8 cellular contexts compared by ENCODE assay signal in the genomic region with DNA sequence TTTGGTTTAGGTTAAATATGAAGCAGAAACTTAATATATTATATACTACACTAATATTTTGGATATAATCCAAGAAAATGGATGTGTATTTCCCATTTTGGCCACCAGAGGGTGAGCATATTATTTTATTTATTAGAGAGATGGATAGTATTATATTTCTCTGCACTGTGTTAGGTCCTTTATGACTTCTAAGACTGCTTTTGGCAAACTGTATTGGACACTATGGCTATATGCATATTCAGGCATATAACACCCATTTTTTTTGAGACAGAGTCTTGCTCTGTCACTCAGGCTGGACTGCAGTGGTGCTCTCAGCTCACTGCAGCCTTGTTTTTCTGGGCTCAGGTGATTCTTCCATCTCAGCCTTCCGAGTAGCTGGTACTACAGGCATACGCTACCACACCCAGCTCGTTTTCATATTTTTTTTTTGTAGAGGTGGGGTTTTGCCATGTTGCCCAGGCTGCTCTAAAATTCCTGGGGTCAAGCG. TPM values are rescaled to one million over a fixed set of nuclear protein-coding genes. Genes with fewer than 3 reads are reported as not detected.
DNase-seq lines count a peak whose midpoint lies in the region; ATAC-seq and TF ChIP-seq lines count a peak whose summit lies in the region.

No MANE protein-coding gene starts in this region.

- POLR2A ChIA-PET in CD4-positive, alpha-beta memory T cell (lab: Charles Lee; ENCODE audit: partially characterized antibody): interaction anchor here (0.8 kb wide), 1 partner anchor 18 kb away, joined by 5 read pairs; a partner anchor contains a TSS
- POLR2A ChIA-PET in HCT116 (lab: Charles Lee): no interaction called here
- POLR2A ChIA-PET in activated CD4-positive, alpha-beta T cell treated with anti-CD3 and anti-CD28 coated beads for 36 hours (lab: Charles Lee): no interaction called here

- no peaks in the 10 kb centered on the region for H4K20me1 ChIP-seq in HCT116 (ENCODE audit: insufficient read depth)
- no peaks in the 10 kb centered on the region for H4K20me1 ChIP-seq in smooth muscle cell (ENCODE audit: low read depth)

- RAD21 ChIA-PET in HCT116 (lab: Charles Lee; ENCODE audit: low non-redundant PET in 1 of 2, low total read pairs in 2 of 2, uncharacterized antibody in 2 of 2, unreplicated experiment in 2 of 2): no interaction called here

- H3K4me2 ChIP-seq in HCT116 (ENCODE audit: low read length): no peak overlapping the region
- no peak overlapping the region for H3K4me2 ChIP-seq in smooth muscle cell

- H2AFZ ChIP-seq in HCT116 (ENCODE audit: low read depth, low read length, poor library complexity, severe bottlenecking): no peak overlapping the region
- H2AFZ ChIP-seq in smooth muscle cell (ENCODE audit: low read depth): no peak overlapping the region

- H3K27ac Mint-ChIP-seq in CD4-positive, alpha-beta memory T cell: no peak overlapping the region
- no peak overlapping the region for H3K27ac Mint-ChIP-seq in activated CD4-positive, alpha-beta T cell treated with anti-CD3 and anti-CD28 coated beads for 36 hours

- ATAC-seq in HCT116: peak; percentile 55; the same call in 1 of the 2 replicates
- no peak for ATAC-seq in GM19467 (IDR thresholded peaks at IDR 0.05; ENCODE audit: unreplicated experiment)
- ATAC-seq in activated CD4-positive, alpha-beta T cell treated with anti-CD3 and anti-CD28 coated beads for 36 hours: no peak

- H3K27me3 ChIP-seq in CD4-positive, alpha-beta memory T cell (ENCODE audit: insufficient read depth, low read length): no peaks in the 10 kb centered on the region
- H3K27me3 ChIP-seq in HCT116 (ENCODE audit: insufficient read depth, low read length) (no peaks in the 10 kb centered on the region), smooth muscle cell (ENCODE audit: low read depth) (no peaks in the 10 kb centered on the region)

- TF ChIP-seq CTCF in HCT116 (IDR thresholded peaks at IDR 0.05 in 2 of 3, conservative IDR thresholded peaks at IDR 0.05 in 1 of 3; ENCODE audit: borderline replicate concordance in 1 of 3, insufficient read depth in 1 of 3, low read depth in 2 of 3, low read length in 2 of 3) (peak; percentile 40 to 55 (median 49); a peak in 5 of 6 replicates), smooth muscle cell (IDR thresholded peaks at IDR 0.05; ENCODE audit: borderline replicate concordance, insufficient read depth, poor library complexity, severe bottlenecking) (peak; percentile 81)

- WGBS in smooth muscle cell (ENCODE audit: low lambda C conversion rate): 67% methylated on average over 4 of the region's 4 CpGs

- TF ChIP-seq POLR2A in HCT116 (IDR thresholded peaks at IDR 0.05; ENCODE audit: borderline replicate concordance, extremely low read depth, insufficient read depth, insufficient read length): no peak

- BruUV-seq in HCT116 (replicated peaks; lab: Mats Ljungman, UMichigan): no TSS peak

- H3K36me3 ChIP-seq in CD4-positive, alpha-beta memory T cell (ENCODE audit: insufficient read depth, low read length): no peaks in the 10 kb centered on the region
- H3K36me3 ChIP-seq in HCT116 (ENCODE audit: control insufficient read depth in 1 of 2, insufficient read depth in 2 of 2, low read length in 2 of 2) (no peaks in the 10 kb centered on the region), smooth muscle cell (ENCODE audit: low read depth) (no peaks in the 10 kb centered on the region)

- H3K36me3 Mint-ChIP-seq in CD4-positive, alpha-beta memory T cell: peaks cover 0 to 7% of the 10 kb centered on the region in 2 donors
- no peaks in the 10 kb centered on the region for H3K36me3 Mint-ChIP-seq in activated CD4-positive, alpha-beta T cell treated with anti-CD3 and anti-CD28 coated beads for 36 hours (ENCODE audit: low read depth)

- H3K9me3 Mint-ChIP-seq in CD4-positive, alpha-beta memory T cell: no peaks in the 10 kb centered on the region
- H3K9me3 Mint-ChIP-seq in activated CD4-positive, alpha-beta T cell treated with anti-CD3 and anti-CD28 coated beads for 36 hours (ENCODE audit: low read depth): no peaks in the 10 kb centered on the region

- H3K27ac ChIP-seq in CD4-positive, alpha-beta memory T cell (ENCODE audit: low read depth, low read length): no peak overlapping the region
- no peak overlapping the region for H3K27ac ChIP-seq in HCT116 (ENCODE audit: low read depth, low read length)
- H3K27ac ChIP-seq in smooth muscle cell (ENCODE audit: low read depth): no peak overlapping the region

- in situ Hi-C loops in SK-MEL-5 (cut with HindIII; ENCODE audit: low pct_unique_long_range_greater_than_20kb, low sequenced_read_pairs): no loop called here

- TF ChIP-seq RAD21 in HCT116 (IDR thresholded peaks at IDR 0.05; ENCODE audit: low read depth): peak; percentile 59

- no peaks in the 10 kb centered on the region for H3K4me1 ChIP-seq in CD4-positive, alpha-beta memory T cell (ENCODE audit: insufficient read depth, low read length)
- H3K4me1 ChIP-seq in HCT116 (ENCODE audit: control insufficient read depth in 1 of 2, insufficient read depth in 2 of 2, low read length in 2 of 2) (no peaks in the 10 kb centered on the region), smooth muscle cell (ENCODE audit: low read depth) (peaks cover 8% of the 10 kb centered on the region)

- no peaks in the 10 kb centered on the region for H3K9me2 ChIP-seq in HCT116 (ENCODE audit: insufficient read depth)

- CTCF ChIA-PET in CD4-positive, alpha-beta memory T cell (lab: Charles Lee; ENCODE audit: partially characterized antibody): interaction anchor here (0.7 to 2.3 kb wide), 13 partner anchors 8 to 671 kb away, joined by 3 to 15 read pairs (median 5); no protein-coding TSS in a partner anchor
- CTCF ChIA-PET in HCT116 (lab: Charles Lee): interaction anchor here (0.6 to 1.7 kb wide), 5 partner anchors 8 to 671 kb away, joined by 3 to 8 read pairs (median 4); no protein-coding TSS in a partner anchor
- CTCF ChIA-PET in activated CD4-positive, alpha-beta T cell treated with anti-CD3 and anti-CD28 coated beads for 36 hours (lab: Charles Lee): interaction anchor here (0.5 to 1.7 kb wide), 7 partner anchors 15 to 671 kb away, joined by 3 to 9 read pairs (median 5); a partner anchor contains a TSS

- peak in 4 of 5 donors; percentile 11 to 40 (median 30) for DNase-seq in CD4-positive, alpha-beta memory T cell
- DNase-seq in HCT116 (ENCODE audit: low read depth, low spot score) (peak; percentile 16), SK-MEL-5 (ENCODE audit: low read depth, low spot score) (peak; percentile 55), foreskin melanocyte (peak; percentile 28), smooth muscle cell (lab: John Stamatoyannopoulos, UW; ENCODE audit: unreplicated experiment) (no peak), NCI-H187 (lab: John Stamatoyannopoulos, UW) (no peak)
- no peak for DNase-seq in activated CD4-positive, alpha-beta T cell treated with anti-CD3 and anti-CD28 coated beads for 36 hours

- no peaks in the 10 kb centered on the region for H3K27me3 Mint-ChIP-seq in CD4-positive, alpha-beta memory T cell
- H3K27me3 Mint-ChIP-seq in activated CD4-positive, alpha-beta T cell treated with anti-CD3 and anti-CD28 coated beads for 36 hours: no peaks in the 10 kb centered on the region

- no peaks in the 10 kb centered on the region for H3F3A ChIP-seq in smooth muscle cell (ENCODE audit: low read depth)

- H3K4me3 ChIP-seq in CD4-positive, alpha-beta memory T cell (ENCODE audit: low read length in 2 of 2): no peak overlapping the region
- H3K4me3 ChIP-seq in HCT116 (replicated peaks in 1 of 2; ENCODE audit: low read depth in 1 of 2, low read length in 2 of 2) (no peak overlapping the region), smooth muscle cell (no peak overlapping the region)

- H3K9ac ChIP-seq in HCT116 (ENCODE audit: low read length): no peak overlapping the region
- no peak overlapping the region for H3K9ac ChIP-seq in smooth muscle cell (ENCODE audit: low read depth)

- intact Hi-C loops in CD4-positive, alpha-beta memory T cell (cut with micrococcal nuclease): loop anchor here (1.0 kb wide), 2 partner anchors 19 to 671 kb away; no protein-coding TSS in a partner anchor
- intact Hi-C loops in HCT116 (cut with micrococcal nuclease): no loop called here
- intact Hi-C loops in activated CD4-positive, alpha-beta T cell treated with anti-CD3 and anti-CD28 coated beads for 36 hours (cut with DNase I, micrococcal nuclease): loop anchor here (5.0 kb wide), 1 partner anchor 672 kb away; no protein-coding TSS in a partner anchor

- no peaks in the 10 kb centered on the region for H3K4me1 Mint-ChIP-seq in CD4-positive, alpha-beta memory T cell
- H3K4me1 Mint-ChIP-seq in activated CD4-positive, alpha-beta T cell treated with anti-CD3 and anti-CD28 coated beads for 36 hours: no peaks in the 10 kb centered on the region

- no peak overlapping the region for H3K4me3 Mint-ChIP-seq in CD4-positive, alpha-beta memory T cell
- no peak overlapping the region for H3K4me3 Mint-ChIP-seq in activated CD4-positive, alpha-beta T cell treated with anti-CD3 and anti-CD28 coated beads for 36 hours

- no peaks in the 10 kb centered on the region for H3K9me3 ChIP-seq in CD4-positive, alpha-beta memory T cell (ENCODE audit: control insufficient read depth in 1 of 2, low read length in 2 of 2)
- H3K9me3 ChIP-seq in HCT116 (ENCODE audit: control insufficient read depth in 1 of 2, insufficient read depth in 1 of 2, low read depth in 1 of 2, low read length in 2 of 2) (no peaks in the 10 kb centered on the region), smooth muscle cell (replicated peaks; ENCODE audit: low read depth) (no peaks in the 10 kb centered on the region)

- no peaks in the 10 kb centered on the region for H3K79me2 ChIP-seq in HCT116 (ENCODE audit: insufficient read depth, low read length)
- H3K79me2 ChIP-seq in smooth muscle cell (ENCODE audit: low read depth): no peaks in the 10 kb centered on the region

RNA-seq across cellular contexts. Expression of a gene that starts 17.8 kb away (rescaled TPM):
- total RNA-seq in CD4-positive, alpha-beta memory T cell: 10 to 100 TPM; 18.8 to 20.7 TPM
- 10 to 100 TPM; 32.5 to 48.3 TPM for polyA plus RNA-seq in CD4-positive, alpha-beta memory T cell
- total RNA-seq in HCT116 (2021; ENCODE audit: unreplicated experiment): 54.6 TPM
- 55.8 and 61.5 TPM in 2 replicates for polyA plus RNA-seq in HCT116 (2012)
- 79.5 and 79.8 TPM in 2 replicates for total RNA-seq in SK-MEL-5 (2014; rRNA removed; shearing (Covaris generic))
- polyA plus RNA-seq in SK-MEL-5 (2015; cell fraction: cytosol; rRNA removed): 64.9 and 71.8 TPM in 2 replicates
- polyA plus RNA-seq in SK-MEL-5 (2015; cell fraction: nucleus; rRNA removed): 20.0 and 22.5 TPM in 2 replicates
- 72.7 and 75.3 TPM in 2 replicates for total RNA-seq in smooth muscle cell
- 82.6 and 87.6 TPM in 2 replicates for polyA plus RNA-seq in smooth muscle cell
- total RNA-seq in activated CD4-positive, alpha-beta T cell treated with anti-CD3 and anti-CD28 coated beads for 36 hours: 10 to 100 TPM; 38.8 to 43.8 TPM

RNA-seq across cellular contexts. Expression of a gene that starts 52.1 kb away (rescaled TPM):
- total RNA-seq in CD4-positive, alpha-beta memory T cell: 10 to 100 TPM in 1 of 2 experiments, 1 to 10 TPM in 1; 9.8 to 15.1 TPM
- polyA plus RNA-seq in CD4-positive, alpha-beta memory T cell: 1 to 10 TPM; 4.3 to 6.2 TPM
- total RNA-seq in HCT116 (2021; ENCODE audit: unreplicated experiment) (6.0 TPM), smooth muscle cell (5.4 and 10.5 TPM in 2 replicates)
- 1.7 and 2.4 TPM in 2 replicates for polyA plus RNA-seq in HCT116 (2012)
- total RNA-seq in SK-MEL-5 (2014; rRNA removed; shearing (Covaris generic)): 6.5 and 9.6 TPM in 2 replicates
- 4.5 and 4.8 TPM in 2 replicates for polyA plus RNA-seq in SK-MEL-5 (2015; cell fraction: cytosol; rRNA removed)
- polyA plus RNA-seq in SK-MEL-5 (2015; cell fraction: nucleus; rRNA removed): 12.0 and 22.0 TPM in 2 replicates
- 3.5 and 5.0 TPM in 2 replicates for polyA plus RNA-seq in smooth muscle cell
- total RNA-seq in activated CD4-positive, alpha-beta T cell treated with anti-CD3 and anti-CD28 coated beads for 36 hours: 1 to 10 TPM; 8.5 to 9.1 TPM

RNA-seq across cellular contexts. Expression of a gene that starts 52.4 kb away (rescaled TPM):
- 10 to 100 TPM; 26.4 to 27.8 TPM for total RNA-seq in CD4-positive, alpha-beta memory T cell
- polyA plus RNA-seq in CD4-positive, alpha-beta memory T cell: 10 to 100 TPM; 18.7 to 25.7 TPM
- total RNA-seq in HCT116 (2021; ENCODE audit: unreplicated experiment) (50.2 TPM), smooth muscle cell (35.5 and 41.1 TPM in 2 replicates)
- polyA plus RNA-seq in HCT116 (2012): 13.1 and 20.9 TPM in 2 replicates
- 48.6 and 51.5 TPM in 2 replicates for total RNA-seq in SK-MEL-5 (2014; rRNA removed; shearing (Covaris generic))
- 20.9 and 28.0 TPM in 2 replicates for polyA plus RNA-seq in SK-MEL-5 (2015; cell fraction: cytosol; rRNA removed)
- 75.0 and 89.5 TPM in 2 replicates for polyA plus RNA-seq in SK-MEL-5 (2015; cell fraction: nucleus; rRNA removed)
- polyA plus RNA-seq in smooth muscle cell: 23.4 and 27.7 TPM in 2 replicates
- total RNA-seq in activated CD4-positive, alpha-beta T cell treated with anti-CD3 and anti-CD28 coated beads for 36 hours: 10 to 100 TPM; 81.8 to 81.9 TPM

Comparison
In these comparisons a context has a peak if more than half of its experiments do, and no peak if none do; other contexts are left out.
1. DNase-seq: peak in CD4-positive, alpha-beta memory T cell (4 of 5), HCT116 (single experiment), SK-MEL-5 (single experiment) and foreskin melanocyte (single experiment); none in smooth muscle cell (single experiment), NCI-H187 (0 of 2) and activated CD4-positive, alpha-beta T cell treated with anti-CD3 and anti-CD28 coated beads for 36 hours (single experiment).